ENCODE assay signal across 1 cellular context in the genomic region with DNA sequence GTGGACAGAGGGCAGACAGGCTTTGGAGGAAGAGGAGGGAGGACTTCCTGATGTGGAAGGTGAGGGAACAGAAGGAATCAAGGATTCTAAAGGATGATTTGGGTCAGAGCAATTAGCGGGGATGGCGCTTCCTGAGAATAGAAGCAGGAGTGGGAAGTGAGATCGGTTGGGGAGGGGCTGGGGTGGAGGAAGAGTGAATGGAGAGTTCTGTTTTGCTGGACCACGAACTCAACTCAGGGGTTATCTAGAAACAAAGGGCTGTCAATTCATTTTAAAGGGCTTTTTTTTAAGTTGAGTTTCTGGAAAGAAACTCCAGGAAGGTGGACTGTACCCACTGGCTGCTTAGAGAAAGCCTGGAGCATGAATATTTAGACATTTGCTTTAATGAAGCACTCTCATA.
TF ChIP-seq lines count a peak whose summit lies in the region.

No MANE protein-coding gene starts in this region.

TF ChIP-seq in A549, 52 proteins besides CTCF, POLR2A, EP300 and RAD21:
- TF ChIP-seq ZNF302 (CRISPR knock-in tag; IDR thresholded peaks at IDR 0.05): no peak
